In genomic region chr12:95551305-95551704, GRCh38 we compare ENCODE assay signal across 15 cellular contexts. TPM values are rescaled to one million over a fixed set of nuclear protein-coding genes. Genes with fewer than 3 reads are reported as not detected.
A peak's percentile ranks its signal among the peaks of the same experiment; 100 is the strongest.
DNase-seq lines count a peak whose midpoint lies in the region; ATAC-seq and TF ChIP-seq lines count a peak whose summit lies in the region.
"Had no signal": no experiment of that assay in that cellular context is flagged by ENCODE, and none has a peak within 500 bp of the region (broad histone marks: within the 10 kb centered on the region; RNA-seq: fewer than 3 reads in every experiment).

USP44 (minus strand) TSS chr12:95551476; CDS start chr12:95534256, 17,220 bp downstream.

- WGBS in psoas muscle, 3 donors, result 40 to 51% (median 40%) methylated on average over 9 of the region's 9 CpGs

- peak within 1 kb of the TSS; percentile 83 for H3K9ac ChIP-seq in iPS-18a (ENCODE audit: low read length)

- H3K27me3 ChIP-seq in iPS-18a (ENCODE audit: control insufficient read depth, insufficient read depth, low read length) (no peaks in the 10 kb centered on the region), psoas muscle (ENCODE audit: insufficient read depth in 3 of 3, low read length in 2 of 3) (peaks cover 0 to 31% (median 18%) of the 10 kb centered on the region in 3 donors), MG63 (no peaks in the 10 kb centered on the region)
- H3K27me3 ChIP-seq: brain microvascular endothelial cell had no signal

- peak within 1 kb of the TSS; percentile 84 for H3K4me3 Mint-ChIP-seq in activated CD8-positive, alpha-beta memory T cell treated with anti-CD3 and anti-CD28 coated beads, Interleukin-2, amount 10 ng/mL, durations not matched to agents 7 days and 5 days
- peak within 1 kb of the TSS; percentile 61 for H3K4me3 Mint-ChIP-seq in T-helper 17 cell

- H3K9me3 Mint-ChIP-seq in activated CD8-positive, alpha-beta memory T cell treated with anti-CD3 and anti-CD28 coated beads, Interleukin-2, amount 10 ng/mL, durations not matched to agents 7 days and 5 days (ENCODE audit: low read depth), result no peaks in the 10 kb centered on the region

- H3K4me1 Mint-ChIP-seq in activated CD8-positive, alpha-beta memory T cell treated with anti-CD3 and anti-CD28 coated beads, Interleukin-2, amount 10 ng/mL, durations not matched to agents 7 days and 5 days, result peaks cover 57% of the 10 kb centered on the region
- H3K4me1 Mint-ChIP-seq in T-helper 17 cell, result peaks cover 17% of the 10 kb centered on the region

- peaks cover 11% of the 10 kb centered on the region for H3K36me3 Mint-ChIP-seq in activated CD8-positive, alpha-beta memory T cell treated with anti-CD3 and anti-CD28 coated beads, Interleukin-2, amount 10 ng/mL, durations not matched to agents 7 days and 5 days
- no peaks in the 10 kb centered on the region for H3K36me3 Mint-ChIP-seq in T-helper 17 cell (ENCODE audit: low read depth)

- H3K27ac ChIP-seq in iPS-18a (ENCODE audit: low read length) (peak within 1 kb of the TSS; percentile 94), psoas muscle (no peak within 1 kb of the TSS)
- H3K27ac ChIP-seq: brain microvascular endothelial cell, stomach had no signal

- CTCF ChIA-PET in activated CD8-positive, alpha-beta memory T cell treated with anti-CD3 and anti-CD28 coated beads, Interleukin-2, amount 10 ng/mL, durations not matched to agents 7 days and 5 days (lab: Charles Lee), result interaction anchor here (0.7 kb wide), 1 partner anchor 17 kb away, joined by 4 read pairs; no protein-coding TSS in a partner anchor

- DNase-seq in activated CD8-positive, alpha-beta memory T cell treated with anti-CD3 and anti-CD28 coated beads, Interleukin-2, amount 10 ng/mL, durations not matched to agents 7 days and 5 days, result peak; percentile 46
- DNase-seq in activated CD8-positive, alpha-beta memory T cell treated with anti-CD3 and anti-CD28 coated beads, Interleukin-2, amount 50 U/mL, for 4 hours, result no peak
- DNase-seq in T-helper 17 cell (no peak), psoas muscle (no peak), MG63 (no peak)
- peak; percentile 49 for DNase-seq in stimulated activated naive CD8-positive, alpha-beta T cell treated with anti-CD3 and anti-CD28 coated beads, Interleukin-15, Interleukin-2, amounts not matched to agents 100 U/mL and 50 U/mL, for 24 hours
- DNase-seq: brain microvascular endothelial cell, DMS79 treated with DMSO at 0.1 percent for 48 hours, hippocampal formation, NCI-H1092, NCI-H526 treated with DMSO at 0.1 percent for 48 hours, SIG-M5, stomach had no signal

- TF ChIP-seq CTCF in psoas muscle (IDR thresholded peaks at IDR 0.05), result no peak

- H3K4me3 ChIP-seq in iPS-18a (ENCODE audit: low read length) (peak within 1 kb of the TSS; percentile 99), psoas muscle (no peak within 1 kb of the TSS), MG63 (no peak within 1 kb of the TSS)
- H3K4me3 ChIP-seq: stomach had no signal

- H3K27ac Mint-ChIP-seq in activated CD8-positive, alpha-beta memory T cell treated with anti-CD3 and anti-CD28 coated beads, Interleukin-2, amount 10 ng/mL, durations not matched to agents 7 days and 5 days, result peak within 1 kb of the TSS; percentile 97
- no peak within 1 kb of the TSS for H3K27ac Mint-ChIP-seq in T-helper 17 cell

- intact Hi-C loops in psoas muscle (cut with DNase I), result no loop called here

- no peak for ATAC-seq in activated CD8-positive, alpha-beta memory T cell treated with anti-CD3 and anti-CD28 coated beads, Interleukin-2, amount 10 ng/mL, durations not matched to agents 7 days and 5 days
- no peak for ATAC-seq in T-helper 17 cell
- ATAC-seq in stimulated activated naive CD8-positive, alpha-beta T cell treated with anti-CD3 and anti-CD28 coated beads, Interleukin-15, Interleukin-2, amounts not matched to agents 100 U/mL and 50 U/mL, for 24 hours, result no peak
- ATAC-seq in psoas muscle, result no peak
- ATAC-seq in GM21390 (IDR thresholded peaks at IDR 0.05; ENCODE audit: unreplicated experiment), result no peak

- H3K9me3 ChIP-seq in T-helper 17 cell (ENCODE audit: control insufficient read depth, low read length, poor library complexity, severe bottlenecking), result no peaks in the 10 kb centered on the region
- no peaks in the 10 kb centered on the region for H3K9me3 ChIP-seq in iPS-18a (ENCODE audit: control insufficient read depth, low read depth, low read length)
- H3K9me3 ChIP-seq in psoas muscle, result peaks cover 8% of the 10 kb centered on the region
- H3K9me3 ChIP-seq in MG63, result peaks cover 7% of the 10 kb centered on the region

- H3K36me3 ChIP-seq in iPS-18a (ENCODE audit: control insufficient read depth, low read depth, low read length) (no peaks in the 10 kb centered on the region), psoas muscle (ENCODE audit: insufficient read depth in 1 of 2, low read depth in 1 of 2) (no peaks in the 10 kb centered on the region), MG63 (no peaks in the 10 kb centered on the region)
- H3K36me3 ChIP-seq: brain microvascular endothelial cell, stomach had no signal

- H3K27me3 Mint-ChIP-seq in activated CD8-positive, alpha-beta memory T cell treated with anti-CD3 and anti-CD28 coated beads, Interleukin-2, amount 10 ng/mL, durations not matched to agents 7 days and 5 days, result peaks cover 26% of the 10 kb centered on the region
- H3K27me3 Mint-ChIP-seq in T-helper 17 cell, result peaks cover 13% of the 10 kb centered on the region

- H3K4me1 ChIP-seq in iPS-18a (ENCODE audit: control insufficient read depth, low read depth, low read length) (peaks cover 26% of the 10 kb centered on the region), psoas muscle (no peaks in the 10 kb centered on the region)

RNA-seq across cellular contexts. Expression of gene USP44, which starts in this region (rescaled TPM):
- 10 to 100 TPM; 11.1 to 13.7 TPM for total RNA-seq in activated CD8-positive, alpha-beta memory T cell treated with anti-CD3 and anti-CD28 coated beads, Interleukin-2, amount 10 ng/mL, durations not matched to agents 7 days and 5 days
- total RNA-seq in T-helper 17 cell, result 1 to 10 TPM; 1.6 to 2.2 TPM
- total RNA-seq in psoas muscle, result under 1 TPM; 0.11 to 0.34 (median 0.24) TPM
- polyA plus RNA-seq in psoas muscle, result under 1 TPM; 0.13 to 0.17 (median 0.14) TPM
- 0.27 TPM in 1 of 2 replicates, not detected in the other for total RNA-seq in MG63 (2014; rRNA removed; shearing (Covaris generic); ENCODE audit: low replicate concordance)

Comparison
In these comparisons a context has a peak if more than half of its experiments do, and no peak if none do; other contexts are left out.
1. DNase-seq: peak in activated CD8-positive, alpha-beta memory T cell treated with anti-CD3 and anti-CD28 coated beads, Interleukin-2, amount 10 ng/mL, durations not matched to agents 7 days and 5 days (single experiment) and stimulated activated naive CD8-positive, alpha-beta T cell treated with anti-CD3 and anti-CD28 coated beads, Interleukin-15, Interleukin-2, amounts not matched to agents 100 U/mL and 50 U/mL, for 24 hours (single experiment); none in activated CD8-positive, alpha-beta memory T cell treated with anti-CD3 and anti-CD28 coated beads, Interleukin-2, amount 50 U/mL, for 4 hours (single experiment), T-helper 17 cell (0 of 3), psoas muscle (0 of 2) and MG63 (single experiment).